ENCODE assay signal across 35 cellular contexts in genomic region chr3:109809513-109809912, GRCh38.
"Had no signal": no experiment of that assay in that cellular context is flagged by ENCODE, and none has a peak within 500 bp of the region (broad histone marks: within the 10 kb centered on the region; RNA-seq: fewer than 3 reads in every experiment).

No MANE protein-coding gene starts in this region.

- H3K4me1 ChIP-seq: adrenal gland, body of pancreas, breast epithelium had no signal

- H3K9me3 ChIP-seq: adrenal gland, body of pancreas, breast epithelium had no signal

- DNase-seq: activated B cell treated with CpG ODN at 0.5 μM for 24 hours; activated CD4-positive, alpha-beta memory T cell treated with anti-CD3 and anti-CD28 coated beads for 36 hours; activated CD4-positive, alpha-beta T cell treated with anti-CD3 and anti-CD28 coated beads for 4 hours; activated CD4-positive, alpha-beta T cell treated with anti-CD3 and anti-CD28 coated beads, Interleukin-2, amount 10 ng/mL, durations not matched to agents 24 days and 14 days; activated CD4-positive, alpha-beta T cell treated with anti-CD3 and anti-CD28 coated beads, Interleukin-2, amount 50 U/mL, for 1 hour; activated CD4-positive, alpha-beta T cell treated with anti-CD3 and anti-CD28 coated beads, Interleukin-2, amount 50 U/mL, for 4 hours; activated CD4-positive, CD25-positive, alpha-beta regulatory T cell treated with anti-CD3 and anti-CD28 coated beads, Interleukin-2, amount 50 U/mL, for 72 hours; activated CD8-positive, alpha-beta memory T cell treated with anti-CD3 and anti-CD28 coated beads, Interleukin-2, amount 50 U/mL, for 4 hours; activated effector memory CD4-positive, alpha-beta T cell treated with anti-CD3 and anti-CD28 coated beads, Interleukin-2, amount 50 U/mL, for 16 hours; activated gamma-delta T cell treated with Interleukin-2 at 50 U/mL for 16 hours; activated naive CD4-positive, alpha-beta T cell; activated naive CD4-positive, alpha-beta T cell treated with anti-CD3 and anti-CD28 coated beads for 36 hours; activated naive CD4-positive, alpha-beta T cell treated with anti-CD3 and anti-CD28 coated beads, Interleukin-2, amount 50 U/mL, for 16 hours; activated naive CD8-positive, alpha-beta T cell treated with anti-CD3 and anti-CD28 coated beads for 36 hours; activated T-cell treated with anti-CD3 and anti-CD28 coated beads for 4 hours; activated T-cell treated with anti-CD3 and anti-CD28 coated beads, Interleukin-2, amount 50 U/mL, for 1 hour; activated T-cell treated with anti-CD3 and anti-CD28 coated beads, Interleukin-2, amount 50 U/mL, for 4 hours; activated T-cell treated with anti-CD3 and anti-CD28 coated beads, Interleukin-2, amount 50 U/mL, for 72 hours; adrenal gland; amniotic stem cell; aorta; body of pancreas; brain microvascular endothelial cell; central memory CD4-positive, alpha-beta T cell; cerebellar nuclear complex; T-helper 1 cell; T-helper 2 cell; T-helper 9 cell had no signal

- H3K36me3 ChIP-seq: adrenal gland, brain microvascular endothelial cell, breast epithelium had no signal

- ATAC-seq: activated naive CD4-positive, alpha-beta T cell treated with anti-CD3 and anti-CD28 coated beads, Interleukin-2, amount 50 U/mL, for 72 hours; activated T-cell treated with anti-CD3 and anti-CD28 coated beads, Interleukin-2, amount 50 U/mL, for 4 hours; activated T-cell treated with anti-CD3 and anti-CD28 coated beads, Interleukin-2, amount 50 U/mL, for 72 hours; activated T-helper 17 cell treated with anti-CD3 and anti-CD28 coated beads, Interleukin-2, amount 50 U/mL, for 72 hours; body of pancreas had no signal

- H3K27me3 Mint-ChIP-seq: activated B cell treated with CpG ODN at 0.5 μM for 24 hours; activated CD4-positive, alpha-beta memory T cell treated with anti-CD3 and anti-CD28 coated beads for 36 hours; activated naive CD8-positive, alpha-beta T cell treated with anti-CD3 and anti-CD28 coated beads for 36 hours; activated T-helper 17 cell treated with anti-CD3 and anti-CD28 coated beads, Interleukin-2, amount 50 U/mL, for 72 hours had no signal

- H3K4me3 Mint-ChIP-seq: activated B cell treated with CpG ODN at 0.5 μM for 24 hours; activated CD4-positive, alpha-beta memory T cell treated with anti-CD3 and anti-CD28 coated beads for 36 hours; activated CD4-positive, alpha-beta T cell treated with anti-CD3 and anti-CD28 coated beads, Interleukin-2, amount 10 ng/mL, durations not matched to agents 24 days and 14 days; activated naive CD4-positive, alpha-beta T cell treated with anti-CD3 and anti-CD28 coated beads for 36 hours; activated naive CD8-positive, alpha-beta T cell treated with anti-CD3 and anti-CD28 coated beads for 36 hours; activated T-cell treated with anti-CD3 and anti-CD28 coated beads, Interleukin-2, amount 50 U/mL, for 4 hours; activated T-cell treated with anti-CD3 and anti-CD28 coated beads, Interleukin-2, amount 50 U/mL, for 72 hours; activated T-helper 1 cell treated with anti-CD3 and anti-CD28 coated beads, Interleukin-12 subunit alpha, Interleukin-12 subunit beta, Interleukin-2, Interleukin-4 antibody, amounts not matched to agents 30 ng/mL and 10 ng/mL and 1 ng/mL, durations not matched to agents 14 hours and 24 hours and 36 hours; activated T-helper 17 cell treated with anti-CD3 and anti-CD28 coated beads, Interleukin-2, amount 50 U/mL, for 72 hours; T-helper 1 cell treated with Interleukin-12 subunit alpha and Interleukin-12 subunit beta and Interleukin-4 antibody, amounts not matched to agents 30 μg/mL and 1 μg/mL, for 36 hours; T-helper 2 cell treated with Interferon-gamma antibody and Interleukin-4, amounts not matched to agents 5 μg/mL and 100 μg/mL, for 36 hours had no signal

- H3K27ac Mint-ChIP-seq: activated B cell treated with CpG ODN at 0.5 μM for 24 hours; activated CD4-positive, alpha-beta memory T cell treated with anti-CD3 and anti-CD28 coated beads for 36 hours; activated CD4-positive, alpha-beta T cell treated with anti-CD3 and anti-CD28 coated beads, Interleukin-2, amount 10 ng/mL, durations not matched to agents 24 days and 14 days; activated naive CD4-positive, alpha-beta T cell treated with anti-CD3 and anti-CD28 coated beads for 36 hours; activated naive CD4-positive, alpha-beta T cell treated with anti-CD3 and anti-CD28 coated beads, Interleukin-2, amount 50 U/mL, for 72 hours; activated naive CD8-positive, alpha-beta T cell treated with anti-CD3 and anti-CD28 coated beads for 36 hours; activated T-cell treated with anti-CD3 and anti-CD28 coated beads, Interleukin-2, amount 50 U/mL, for 72 hours; activated T-helper 1 cell treated with anti-CD3 and anti-CD28 coated beads, Interleukin-12 subunit alpha, Interleukin-12 subunit beta, Interleukin-2, Interleukin-4 antibody, amounts not matched to agents 30 ng/mL and 10 ng/mL and 1 ng/mL, durations not matched to agents 14 hours and 24 hours and 36 hours; activated T-helper 17 cell treated with anti-CD3 and anti-CD28 coated beads, Interleukin-2, amount 50 U/mL, for 72 hours; T-helper 1 cell treated with Interleukin-12 subunit alpha and Interleukin-12 subunit beta and Interleukin-4 antibody, amounts not matched to agents 30 μg/mL and 1 μg/mL, for 36 hours; T-helper 2 cell treated with Interferon-gamma antibody and Interleukin-4, amounts not matched to agents 5 μg/mL and 100 μg/mL, for 36 hours had no signal

- H3K4me3 ChIP-seq: adrenal gland, body of pancreas, breast epithelium had no signal

- H3K27ac ChIP-seq: adrenal gland, body of pancreas, brain microvascular endothelial cell, breast epithelium, VCaP had no signal

- H3K9me3 Mint-ChIP-seq: activated B cell treated with CpG ODN at 0.5 μM for 24 hours; activated CD4-positive, alpha-beta memory T cell treated with anti-CD3 and anti-CD28 coated beads for 36 hours; activated naive CD4-positive, alpha-beta T cell treated with anti-CD3 and anti-CD28 coated beads for 36 hours had no signal
